In the genomic region with DNA sequence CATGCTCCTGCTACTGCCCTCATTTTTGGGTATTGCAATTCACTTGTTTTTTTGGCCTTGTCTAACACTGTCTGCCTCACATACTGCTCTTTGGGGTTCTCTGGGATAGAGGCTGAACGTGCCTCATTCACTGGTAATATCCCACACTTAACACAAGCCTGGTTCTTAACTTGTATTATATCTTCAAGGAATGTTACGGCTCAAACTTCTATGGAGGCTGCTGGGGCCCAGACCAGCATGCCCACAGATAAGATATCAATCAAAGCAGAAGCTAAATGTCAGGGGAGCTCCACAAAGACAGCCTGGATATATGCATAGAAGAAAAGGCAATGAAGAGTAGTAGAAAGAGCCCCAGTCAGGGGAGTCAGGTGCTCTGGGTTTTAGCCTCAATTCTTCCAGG, we compare ENCODE assay signal across 35 cellular contexts.
"Had no signal": no experiment of that assay in that cellular context is flagged by ENCODE, and none has a peak within 500 bp of the region (broad histone marks: within the 10 kb centered on the region; RNA-seq: fewer than 3 reads in every experiment).

No MANE protein-coding gene starts in this region.

- H3K4me3 ChIP-seq: ascending aorta, breast epithelium, cardiac muscle cell, coronary artery, dorsolateral prefrontal cortex, esophagus squamous epithelium, gastroesophageal sphincter had no signal

- H3K9me3 Mint-ChIP-seq: activated CD4-positive, alpha-beta T cell treated with anti-CD3 and anti-CD28 coated beads, Interleukin-2, amount 10 ng/mL, durations not matched to agents 24 days and 14 days; activated naive CD4-positive, alpha-beta T cell treated with anti-CD3 and anti-CD28 coated beads, Interleukin-2, amount 10 ng/mL, durations not matched to agents 7 days and 5 days; activated naive CD8-positive, alpha-beta T cell treated with anti-CD3 and anti-CD28 coated beads, Interleukin-2, amount 10 ng/mL, durations not matched to agents 7 days and 5 days; activated T-cell treated with anti-CD3 and anti-CD28 coated beads, Interleukin-2, amount 50 U/mL, for 72 hours; dendritic cell treated with granulocyte-macrophage colony-stimulating factor and Interleukin-4, amounts not matched to agents 40 ng/mL and 50 ng/mL, for 4 days; T-helper 2 cell treated with Interferon-gamma antibody and Interleukin-4, amounts not matched to agents 5 μg/mL and 100 μg/mL, for 36 hours had no signal

- H3K36me3 ChIP-seq: ascending aorta, breast epithelium, cardiac muscle cell, esophagus squamous epithelium, gastroesophageal sphincter had no signal

- H3K4me1 Mint-ChIP-seq: activated CD4-positive, alpha-beta T cell treated with anti-CD3 and anti-CD28 coated beads for 36 hours; activated CD4-positive, alpha-beta T cell treated with anti-CD3 and anti-CD28 coated beads, Interleukin-2, amount 10 ng/mL, durations not matched to agents 24 days and 14 days; activated CD8-positive, alpha-beta memory T cell treated with anti-CD3 and anti-CD28 coated beads, Interleukin-2, amount 10 ng/mL, durations not matched to agents 7 days and 5 days; activated naive CD4-positive, alpha-beta T cell treated with anti-CD3 and anti-CD28 coated beads, Interleukin-2, amount 10 ng/mL, durations not matched to agents 7 days and 5 days; activated naive CD8-positive, alpha-beta T cell treated with anti-CD3 and anti-CD28 coated beads, Interleukin-2, amount 10 ng/mL, durations not matched to agents 7 days and 5 days; T-cell; T-helper 17 cell had no signal

- H3K4me3 Mint-ChIP-seq: activated CD4-positive, alpha-beta memory T cell treated with anti-CD3 and anti-CD28 coated beads for 36 hours; activated CD4-positive, alpha-beta T cell treated with anti-CD3 and anti-CD28 coated beads for 36 hours; activated CD4-positive, alpha-beta T cell treated with anti-CD3 and anti-CD28 coated beads, Interleukin-2, amount 10 ng/mL, durations not matched to agents 24 days and 14 days; activated CD8-positive, alpha-beta memory T cell treated with anti-CD3 and anti-CD28 coated beads, Interleukin-2, amount 10 ng/mL, durations not matched to agents 7 days and 5 days; activated CD8-positive, alpha-beta T cell treated with anti-CD3 and anti-CD28 coated beads, Interleukin-2, amount 10 ng/mL, durations not matched to agents 7 days and 5 days; activated naive CD4-positive, alpha-beta T cell treated with anti-CD3 and anti-CD28 coated beads, Interleukin-2, amount 10 ng/mL, durations not matched to agents 7 days and 5 days; activated naive CD8-positive, alpha-beta T cell treated with anti-CD3 and anti-CD28 coated beads, Interleukin-2, amount 10 ng/mL, durations not matched to agents 7 days and 5 days; activated T-cell treated with anti-CD3 and anti-CD28 coated beads, Interleukin-2, amount 50 U/mL, for 72 hours; dendritic cell treated with granulocyte-macrophage colony-stimulating factor and Interleukin-4, amounts not matched to agents 40 ng/mL and 50 ng/mL, for 4 days; effector memory CD8-positive, alpha-beta T cell; T-cell; T-helper 17 cell; T-helper 2 cell treated with Interferon-gamma antibody and Interleukin-4, amounts not matched to agents 5 μg/mL and 100 μg/mL, for 36 hours had no signal

- H3K27ac Mint-ChIP-seq: activated CD4-positive, alpha-beta memory T cell treated with anti-CD3 and anti-CD28 coated beads for 36 hours; activated CD4-positive, alpha-beta T cell treated with anti-CD3 and anti-CD28 coated beads for 36 hours; activated CD4-positive, alpha-beta T cell treated with anti-CD3 and anti-CD28 coated beads, Interleukin-2, amount 10 ng/mL, durations not matched to agents 24 days and 14 days; activated CD8-positive, alpha-beta memory T cell treated with anti-CD3 and anti-CD28 coated beads, Interleukin-2, amount 10 ng/mL, durations not matched to agents 7 days and 5 days; activated CD8-positive, alpha-beta T cell treated with anti-CD3 and anti-CD28 coated beads, Interleukin-2, amount 10 ng/mL, durations not matched to agents 7 days and 5 days; activated naive CD4-positive, alpha-beta T cell treated with anti-CD3 and anti-CD28 coated beads, Interleukin-2, amount 10 ng/mL, durations not matched to agents 7 days and 5 days; activated naive CD4-positive, alpha-beta T cell treated with anti-CD3 and anti-CD28 coated beads, Interleukin-2, amount 50 U/mL, for 72 hours; activated naive CD8-positive, alpha-beta T cell treated with anti-CD3 and anti-CD28 coated beads, Interleukin-2, amount 10 ng/mL, durations not matched to agents 7 days and 5 days; activated T-cell treated with anti-CD3 and anti-CD28 coated beads, Interleukin-2, amount 50 U/mL, for 72 hours; dendritic cell treated with granulocyte-macrophage colony-stimulating factor and Interleukin-4, amounts not matched to agents 40 ng/mL and 50 ng/mL, for 4 days; effector memory CD8-positive, alpha-beta T cell; T-cell; T-helper 17 cell; T-helper 2 cell treated with Interferon-gamma antibody and Interleukin-4, amounts not matched to agents 5 μg/mL and 100 μg/mL, for 36 hours had no signal

- H3K27ac ChIP-seq: ascending aorta, breast epithelium, cardiac muscle cell, coronary artery, dorsolateral prefrontal cortex, epithelial cell of prostate, esophagus squamous epithelium, gastroesophageal sphincter had no signal

- ATAC-seq: activated CD4-positive, alpha-beta T cell treated with anti-CD3 and anti-CD28 coated beads for 36 hours; activated CD8-positive, alpha-beta memory T cell treated with anti-CD3 and anti-CD28 coated beads, Interleukin-2, amount 10 ng/mL, durations not matched to agents 7 days and 5 days; activated CD8-positive, alpha-beta T cell treated with anti-CD3 and anti-CD28 coated beads, Interleukin-2, amount 10 ng/mL, durations not matched to agents 7 days and 5 days; activated naive CD4-positive, alpha-beta T cell treated with anti-CD3 and anti-CD28 coated beads, Interleukin-2, amount 50 U/mL, for 72 hours; activated T-cell treated with anti-CD3 and anti-CD28 coated beads, Interleukin-2, amount 50 U/mL, for 72 hours; effector memory CD8-positive, alpha-beta T cell; gastroesophageal sphincter; T-cell; T-helper 17 cell had no signal

- H3K36me3 Mint-ChIP-seq: activated CD4-positive, alpha-beta memory T cell treated with anti-CD3 and anti-CD28 coated beads for 36 hours; activated CD8-positive, alpha-beta memory T cell treated with anti-CD3 and anti-CD28 coated beads, Interleukin-2, amount 10 ng/mL, durations not matched to agents 7 days and 5 days; activated naive CD4-positive, alpha-beta T cell treated with anti-CD3 and anti-CD28 coated beads, Interleukin-2, amount 10 ng/mL, durations not matched to agents 7 days and 5 days; activated naive CD4-positive, alpha-beta T cell treated with anti-CD3 and anti-CD28 coated beads, Interleukin-2, amount 50 U/mL, for 72 hours; activated naive CD8-positive, alpha-beta T cell treated with anti-CD3 and anti-CD28 coated beads, Interleukin-2, amount 10 ng/mL, durations not matched to agents 7 days and 5 days; brain; T-cell had no signal

- H3K4me1 ChIP-seq: ascending aorta, breast epithelium, esophagus squamous epithelium, gastroesophageal sphincter had no signal

- DNase-seq: activated CD4-positive, alpha-beta memory T cell treated with anti-CD3 and anti-CD28 coated beads for 36 hours; activated CD4-positive, alpha-beta T cell treated with anti-CD3 and anti-CD28 coated beads for 36 hours; activated CD4-positive, alpha-beta T cell treated with anti-CD3 and anti-CD28 coated beads, Interleukin-2, amount 10 ng/mL, durations not matched to agents 24 days and 14 days; activated CD4-positive, CD25-positive, alpha-beta regulatory T cell; activated CD4-positive, CD25-positive, alpha-beta regulatory T cell treated with anti-CD3 and anti-CD28 coated beads, Interleukin-2, amount 50 U/mL, for 72 hours; activated CD8-positive, alpha-beta memory T cell treated with anti-CD3 and anti-CD28 coated beads, Interleukin-2, amount 10 ng/mL, durations not matched to agents 7 days and 5 days; activated CD8-positive, alpha-beta memory T cell treated with anti-CD3 and anti-CD28 coated beads, Interleukin-2, amount 50 U/mL, for 4 hours; activated CD8-positive, alpha-beta T cell treated with anti-CD3 and anti-CD28 coated beads, Interleukin-2, amount 10 ng/mL, durations not matched to agents 7 days and 5 days; activated gamma-delta T cell; activated naive CD4-positive, alpha-beta T cell; activated naive CD4-positive, alpha-beta T cell treated with anti-CD3 and anti-CD28 coated beads, Interleukin-2, amount 10 ng/mL, durations not matched to agents 7 days and 5 days; activated naive CD8-positive, alpha-beta T cell treated with anti-CD3 and anti-CD28 coated beads, Interleukin-2, amount 10 ng/mL, durations not matched to agents 7 days and 5 days; activated T-cell treated with anti-CD3 and anti-CD28 coated beads, Interleukin-2, amount 50 U/mL, for 1 hour; activated T-cell treated with anti-CD3 and anti-CD28 coated beads, Interleukin-2, amount 50 U/mL, for 72 hours; central memory CD4-positive, alpha-beta T cell; dorsolateral prefrontal cortex; effector memory CD8-positive, alpha-beta T cell; esophagus squamous epithelium; foreskin melanocyte; SW 1271; T-cell; T-helper 17 cell; T1000 had no signal

- FAIRE-seq: endometrium, endothelial cell of umbilical vein had no signal

- H3K9me3 ChIP-seq: ascending aorta, breast epithelium, esophagus squamous epithelium, gastroesophageal sphincter had no signal

- H3K27me3 Mint-ChIP-seq: activated CD4-positive, alpha-beta T cell treated with anti-CD3 and anti-CD28 coated beads, Interleukin-2, amount 10 ng/mL, durations not matched to agents 24 days and 14 days; activated CD8-positive, alpha-beta memory T cell treated with anti-CD3 and anti-CD28 coated beads, Interleukin-2, amount 10 ng/mL, durations not matched to agents 7 days and 5 days; activated naive CD4-positive, alpha-beta T cell treated with anti-CD3 and anti-CD28 coated beads, Interleukin-2, amount 10 ng/mL, durations not matched to agents 7 days and 5 days; activated naive CD8-positive, alpha-beta T cell treated with anti-CD3 and anti-CD28 coated beads, Interleukin-2, amount 10 ng/mL, durations not matched to agents 7 days and 5 days; dendritic cell treated with granulocyte-macrophage colony-stimulating factor and Interleukin-4, amounts not matched to agents 40 ng/mL and 50 ng/mL, for 4 days had no signal

- H3K27me3 ChIP-seq: ascending aorta, cardiac muscle cell had no signal
